ENCODE assay signal across 8 cellular contexts in the genomic region with DNA sequence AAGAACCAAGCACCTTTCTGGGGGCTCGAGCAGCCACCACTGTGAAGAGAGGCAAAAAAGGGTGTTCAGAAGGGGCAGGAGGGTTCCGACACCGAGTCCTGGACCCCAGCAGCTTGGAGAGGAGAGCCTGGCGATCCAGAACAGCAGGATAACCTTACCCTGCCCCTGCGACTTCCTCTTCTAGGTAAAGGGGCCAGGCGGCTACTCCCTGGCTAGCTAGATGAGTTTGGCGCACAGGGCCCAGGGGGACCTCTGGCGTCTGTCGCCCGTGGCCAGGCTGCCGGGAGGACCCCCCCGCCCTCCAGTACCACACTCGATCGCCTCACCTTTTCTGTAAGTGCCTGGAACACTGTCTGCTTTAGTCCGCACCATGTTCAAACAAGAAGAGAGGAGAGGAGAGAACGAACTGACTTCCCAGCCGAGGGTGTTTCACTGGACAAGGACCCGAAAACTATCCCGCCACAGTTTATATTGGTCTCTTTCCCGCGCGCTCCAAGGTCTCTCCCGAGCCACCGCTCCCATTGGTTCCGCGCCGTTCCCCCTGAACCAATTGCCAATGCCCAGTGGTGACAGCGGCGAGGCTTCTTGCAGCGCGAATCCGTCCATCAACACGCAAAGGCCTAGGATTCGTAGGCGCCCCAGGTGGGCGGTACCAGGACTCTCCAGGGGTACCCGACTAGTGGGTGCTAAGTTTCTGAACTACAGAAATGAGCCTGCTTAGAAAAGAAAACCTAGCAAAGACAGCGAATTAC. TPM values are rescaled to one million over a fixed set of nuclear protein-coding genes. Genes with fewer than 3 reads are reported as not detected.
DNase-seq lines count a peak whose midpoint lies in the region; ATAC-seq and TF ChIP-seq lines count a peak whose summit lies in the region.

A gene with protein sequence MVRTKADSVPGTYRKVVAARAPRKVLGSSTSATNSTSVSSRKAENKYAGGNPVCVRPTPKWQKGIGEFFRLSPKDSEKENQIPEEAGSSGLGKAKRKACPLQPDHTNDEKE (minus strand): TSS at position 442 of the 752 bp plus-strand sequence. CDS start 70 bp downstream, at position 372.

- no peaks in the 10 kb centered on the region for H3K9me2 ChIP-seq in DOHH2 (replicated peaks; ENCODE audit: control insufficient read depth, low read length)

- no peaks in the 10 kb centered on the region for H3K36me3 Mint-ChIP-seq in activated T-cell treated with anti-CD3 and anti-CD28 coated beads, Interleukin-2, amount 50 U/mL, for 4 hours (ENCODE audit: insufficient read depth)

- H3K4me3 Mint-ChIP-seq in activated T-cell treated with anti-CD3 and anti-CD28 coated beads, Interleukin-2, amount 50 U/mL, for 4 hours: peak within 1 kb of the TSS; percentile 83

- H3K36me3 ChIP-seq in DOHH2 (ENCODE audit: control insufficient read depth, low read length) (peaks cover 42% of the 10 kb centered on the region), KOPT-K1 (ENCODE audit: insufficient read depth, low read length) (peaks cover 33% of the 10 kb centered on the region), Peyer's patch (no peaks in the 10 kb centered on the region), esophagus muscularis mucosa (no peaks in the 10 kb centered on the region), muscle layer of duodenum (ENCODE audit: control insufficient read depth in 1 of 2, insufficient read depth in 2 of 2, low read length in 2 of 2) (no peaks in the 10 kb centered on the region)

- peaks cover 11% of the 10 kb centered on the region for H3K4me1 Mint-ChIP-seq in activated T-cell treated with anti-CD3 and anti-CD28 coated beads, Interleukin-2, amount 50 U/mL, for 4 hours (ENCODE audit: low read depth)

- DNase-seq in Peyer's patch (peak; percentile 93 to 97 (median 94)), esophagus muscularis mucosa (ENCODE audit: extremely low spot score) (peak; percentile 97)
- DNase-seq in activated T-cell treated with anti-CD3 and anti-CD28 coated beads, Interleukin-2, amount 50 U/mL, for 4 hours: peak; percentile 82
- DNase-seq in stimulated activated CD8-positive, alpha-beta memory T cell treated with anti-CD3 and anti-CD28 coated beads, Interleukin-7, amount 100 ng/mL, for 24 hours (ENCODE audit: low read depth): peak; percentile 89

- TF ChIP-seq CTCF in DOHH2 (IDR thresholded peaks at IDR 0.05; ENCODE audit: low read depth, low read length, poor library complexity, severe bottlenecking) (no peak), Peyer's patch (IDR thresholded peaks at IDR 0.05) (peak in 3 of 6 experiments; percentile 11 to 16 (median 16)), esophagus muscularis mucosa (IDR thresholded peaks at IDR 0.05) (peak in 1 of 3 experiments; percentile 14)

- ATAC-seq in GM21825 (IDR thresholded peaks at IDR 0.05; ENCODE audit: unreplicated experiment): peak; percentile 97
- peak; percentile 100 for ATAC-seq in activated T-cell treated with anti-CD3 and anti-CD28 coated beads, Interleukin-2, amount 50 U/mL, for 4 hours

- WGBS in esophagus muscularis mucosa: 4% methylated on average over 9 of the region's 38 CpGs

- no peaks in the 10 kb centered on the region for H3K9me3 Mint-ChIP-seq in activated T-cell treated with anti-CD3 and anti-CD28 coated beads, Interleukin-2, amount 50 U/mL, for 4 hours

- H3K27ac ChIP-seq in DOHH2 (ENCODE audit: low read depth, low read length) (peak within 1 kb of the TSS; percentile 66), KOPT-K1 (ENCODE audit: low read depth, low read length, poor library complexity, severe bottlenecking) (peak within 1 kb of the TSS; percentile 90), Peyer's patch (no peak within 1 kb of the TSS), esophagus muscularis mucosa (replicated peaks in 1 of 4) (no peak within 1 kb of the TSS), muscle layer of duodenum (ENCODE audit: low read length) (no peak within 1 kb of the TSS)

- H3F3A ChIP-seq in DOHH2 (ENCODE audit: control insufficient read depth, insufficient read depth): peaks cover 6% of the 10 kb centered on the region

- no peak for TF ChIP-seq EP300 in esophagus muscularis mucosa (IDR thresholded peaks at IDR 0.05)

- no peaks in the 10 kb centered on the region for H3K27me3 ChIP-seq in DOHH2 (ENCODE audit: control insufficient read depth, low read length)
- no peaks in the 10 kb centered on the region for H3K27me3 ChIP-seq in Peyer's patch
- no peaks in the 10 kb centered on the region for H3K27me3 ChIP-seq in esophagus muscularis mucosa
- H3K27me3 ChIP-seq in muscle layer of duodenum (ENCODE audit: low read depth, low read length): no peaks in the 10 kb centered on the region

- H3K4me1 ChIP-seq in DOHH2 (ENCODE audit: control insufficient read depth, low read length) (peaks cover 27% of the 10 kb centered on the region), Peyer's patch (peaks cover 0 to 17% (median 2%) of the 10 kb centered on the region in 4 donors), esophagus muscularis mucosa (peaks cover 5 to 16% (median 12%) of the 10 kb centered on the region in 4 donors), muscle layer of duodenum (ENCODE audit: control insufficient read depth in 1 of 2, insufficient read depth in 2 of 2, low read length in 2 of 2) (peaks cover 3 to 7% of the 10 kb centered on the region in 2 donors)

- intact Hi-C loops in esophagus muscularis mucosa (cut with DNase I): loop anchor here (10.0 kb wide), 2 partner anchors 166 to 216 kb away; partner anchors contain the start of gene PPIB

- H3K27me3 Mint-ChIP-seq in activated T-cell treated with anti-CD3 and anti-CD28 coated beads, Interleukin-2, amount 50 U/mL, for 4 hours (ENCODE audit: low read depth): no peaks in the 10 kb centered on the region

- H3K79me2 ChIP-seq in DOHH2 (ENCODE audit: control insufficient read depth, low read length): peaks cover 49% of the 10 kb centered on the region

- no peak for TF ChIP-seq POLR2A in Peyer's patch (IDR thresholded peaks at IDR 0.05)
- no peak for TF ChIP-seq POLR2A in esophagus muscularis mucosa (IDR thresholded peaks at IDR 0.05; ENCODE audit: low read depth)

- peak within 1 kb of the TSS; percentile 98 for H3K4me3 ChIP-seq in DOHH2 (ENCODE audit: low read length)
- peak within 1 kb of the TSS; percentile 49 to 68 (median 52) for H3K4me3 ChIP-seq in Peyer's patch
- peak within 1 kb of the TSS; percentile 55 to 61 (median 61) for H3K4me3 ChIP-seq in esophagus muscularis mucosa
- peak within 1 kb of the TSS; percentile 87 to 88 for H3K4me3 ChIP-seq in muscle layer of duodenum (ENCODE audit: low read depth in 1 of 2, low read length in 2 of 2)

- H3K9me3 ChIP-seq in DOHH2 (ENCODE audit: control insufficient read depth, insufficient read depth, low read length) (no peaks in the 10 kb centered on the region), KOPT-K1 (ENCODE audit: insufficient read depth, low read length, poor library complexity, severe bottlenecking) (no peaks in the 10 kb centered on the region), Peyer's patch (no peaks in the 10 kb centered on the region), esophagus muscularis mucosa (no peaks in the 10 kb centered on the region), muscle layer of duodenum (ENCODE audit: control insufficient read depth in 1 of 2, low read length in 2 of 2) (no peaks in the 10 kb centered on the region)

- peak within 1 kb of the TSS; percentile 89 for H3K4me2 ChIP-seq in DOHH2 (ENCODE audit: low read length)

- H4K20me1 ChIP-seq in DOHH2 (ENCODE audit: control insufficient read depth, insufficient read depth, low read depth, low read length): 0 out of 2 replicates have a peak, but pooled peaks cover 4% of the 10 kb centered on the region

RNA-seq across cellular contexts. Expression of the gene that starts here (rescaled TPM):
- 1 to 10 TPM; 1.4 to 7.4 (median 4.5) TPM for total RNA-seq in Peyer's patch
- total RNA-seq in activated T-cell treated with anti-CD3 and anti-CD28 coated beads, Interleukin-2, amount 50 U/mL, for 4 hours: 10 to 100 TPM; 19.9 to 31.7 (median 20.8) TPM
- not detected for total RNA-seq in esophagus muscularis mucosa

Comparison
In these comparisons a context has a peak if more than half of its experiments do, and no peak if none do; other contexts are left out.
1. Peak in DNase-seq and H3K4me3 ChIP-seq in esophagus muscularis mucosa; RNA of the gene not detected or under 1 TPM.
2. H3K27ac ChIP-seq: peak in DOHH2 (single experiment) and KOPT-K1 (single experiment); none in Peyer's patch (0 of 4), esophagus muscularis mucosa (0 of 4) and muscle layer of duodenum (single experiment).
3. Peak in every context shown above with its lines, with median percentiles within 50 percentile points of each other: H3K4me3 ChIP-seq and DNase-seq.